In genomic region chr2:186751790-186752189, GRCh38 we compare ENCODE assay signal across 11 cellular contexts. TPM values are rescaled to one million over a fixed set of nuclear protein-coding genes. Genes with fewer than 3 reads are reported as not detected.
DNase-seq lines count a peak whose midpoint lies in the region; ATAC-seq lines count a peak whose summit lies in the region.
"Had no signal": no experiment of that assay in that cellular context is flagged by ENCODE, and none has a peak within 500 bp of the region (broad histone marks: within the 10 kb centered on the region; RNA-seq: fewer than 3 reads in every experiment).

No MANE protein-coding gene starts in this region.

- H2BK5ac ChIP-seq in neuronal stem cell (ENCODE audit: low read length) = no peak overlapping the region

- H3K23ac ChIP-seq in neuronal stem cell (ENCODE audit: low read depth, low read length, poor library complexity) = no peak overlapping the region

- H4K8ac ChIP-seq in neuronal stem cell (ENCODE audit: low read depth, low read length) = no peak overlapping the region

- H3K27ac ChIP-seq in neuronal stem cell (replicated peaks; ENCODE audit: low read length) = no peak overlapping the region
- H3K27ac ChIP-seq: gastrocnemius medialis had no signal

- H3K36me3 ChIP-seq in neuronal stem cell (replicated peaks in 1 of 2; ENCODE audit: control insufficient read depth in 2 of 2, insufficient read depth in 2 of 2, low read length in 2 of 2) = peaks cover 0 to 6% of the 10 kb centered on the region in 2 donors
- H3K36me3 ChIP-seq: gastrocnemius medialis had no signal

- H3K79me1 ChIP-seq in neuronal stem cell (ENCODE audit: low read depth, low read length) = no peaks in the 10 kb centered on the region

- H2AK5ac ChIP-seq in neuronal stem cell (ENCODE audit: low read depth, low read length) = no peak overlapping the region

- no peak overlapping the region for H3K18ac ChIP-seq in neuronal stem cell (ENCODE audit: low read length)

- H3K9ac ChIP-seq in neuronal stem cell (ENCODE audit: low read depth, low read length, poor library complexity) = no peak overlapping the region

- no peak overlapping the region for H3K14ac ChIP-seq in neuronal stem cell (ENCODE audit: low read length)

- H3K9me3 ChIP-seq in neuronal stem cell (replicated peaks in 1 of 2; ENCODE audit: control insufficient read depth in 2 of 2, insufficient read depth in 1 of 2, low read depth in 1 of 2, low read length in 2 of 2) = no peaks in the 10 kb centered on the region
- H3K9me3 ChIP-seq: gastrocnemius medialis had no signal

- no peak overlapping the region for H3K4me3 ChIP-seq in neuronal stem cell (ENCODE audit: low read length in 2 of 2)
- H3K4me3 ChIP-seq: gastrocnemius medialis had no signal

- H3K27me3 ChIP-seq in neuronal stem cell (ENCODE audit: control insufficient read depth in 3 of 3, insufficient read depth in 3 of 3, low read depth in 1 of 3, low read length in 3 of 3) = no peaks in the 10 kb centered on the region
- H3K27me3 ChIP-seq: gastrocnemius medialis had no signal

- no peak overlapping the region for H3K4ac ChIP-seq in neuronal stem cell (ENCODE audit: low read length)

- H2BK15ac ChIP-seq in neuronal stem cell (ENCODE audit: low read length) = no peak overlapping the region

- H3K4me2 ChIP-seq in neuronal stem cell (ENCODE audit: insufficient read depth, low read length, poor library complexity, severe bottlenecking) = no peak overlapping the region

- no peak overlapping the region for H2AFZ ChIP-seq in neuronal stem cell (ENCODE audit: low read length)

- no peak overlapping the region for H4K91ac ChIP-seq in neuronal stem cell (ENCODE audit: low read depth, low read length, poor library complexity)

- DNase-seq in neuronal stem cell (ENCODE audit: low spot score) (no peak), GM03348 (ENCODE audit: low spot score) (no peak), OCI-M2 (lab: John Stamatoyannopoulos, UW; ENCODE audit: unreplicated experiment) (no peak), G401 (ENCODE audit: low spot score) (no peak)
- DNase-seq: gastrocnemius medialis, NCI-H146, occipital lobe had no signal

- peaks cover 1 to 5% of the 10 kb centered on the region in 2 donors for H3K4me1 ChIP-seq in neuronal stem cell (ENCODE audit: control insufficient read depth in 2 of 2, insufficient read depth in 1 of 2, low read depth in 1 of 2, low read length in 2 of 2)
- H3K4me1 ChIP-seq: gastrocnemius medialis had no signal

- H2BK12ac ChIP-seq in neuronal stem cell (ENCODE audit: low read length) = no peak overlapping the region

- WGBS in neuronal stem cell (ENCODE audit: extremely low coverage in 2 of 2, insufficient read length in 2 of 2, insufficient replicate concordance in 1 of 2), 2 donors = no CpG with 5 or more reads among the region's 1 CpG

- ATAC-seq in GM18498 (IDR thresholded peaks at IDR 0.05; ENCODE audit: unreplicated experiment) (peak; percentile 86), GM19395 (IDR thresholded peaks at IDR 0.05; ENCODE audit: unreplicated experiment) (peak; percentile 91), HG02852 (IDR thresholded peaks at IDR 0.05; ENCODE audit: unreplicated experiment) (peak; percentile 93), HG03521 (IDR thresholded peaks at IDR 0.05; ENCODE audit: unreplicated experiment) (peak; percentile 55)
- ATAC-seq: gastrocnemius medialis had no signal

- no peak overlapping the region for H2BK120ac ChIP-seq in neuronal stem cell (ENCODE audit: low read depth, low read length)

- in situ Hi-C loops in G401 (cut with HindIII; ENCODE audit: low sequenced_read_pairs) = no loop called here

RNA-seq across cellular contexts. Expression of gene FAM171B, which starts 57.9 kb away (rescaled TPM):
- 18.5 TPM for polyA plus RNA-seq in neuronal stem cell (2013, experiment 1 of 2)
- polyA plus RNA-seq in neuronal stem cell (2013, experiment 2 of 2) = 19.2 TPM
- total RNA-seq in G401 (2014; rRNA removed; shearing (Covaris generic)) = 23.9 and 32.4 TPM in 2 replicates
